Comparison of ENCODE assay signal across 13 cellular contexts in the genomic region with DNA sequence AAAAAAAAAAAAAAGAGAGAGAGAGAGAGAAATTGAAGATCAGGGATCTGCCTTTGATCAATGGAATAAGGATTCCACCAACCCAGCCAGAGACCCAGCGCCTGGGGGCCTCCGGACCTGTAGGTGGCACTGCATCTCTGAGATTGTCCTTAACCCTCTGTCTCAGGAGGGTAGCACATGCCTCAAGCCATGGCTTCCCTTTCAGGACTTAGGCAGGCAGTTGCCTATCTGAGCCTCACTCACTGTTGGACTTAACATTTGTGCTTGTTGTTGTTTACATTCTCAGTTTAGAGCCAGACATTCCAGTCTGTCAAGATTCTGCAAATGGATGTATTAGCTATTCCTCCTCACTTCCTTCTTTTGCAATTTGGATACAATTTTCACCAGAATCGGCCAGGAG. TPM values are rescaled to one million over a fixed set of nuclear protein-coding genes. Genes with fewer than 3 reads are reported as not detected.
DNase-seq lines count a peak whose midpoint lies in the region; ATAC-seq and TF ChIP-seq lines count a peak whose summit lies in the region.
"Had no signal": no experiment of that assay in that cellular context is flagged by ENCODE, and none has a peak within 500 bp of the region (broad histone marks: within the 10 kb centered on the region; RNA-seq: fewer than 3 reads in every experiment).

No MANE protein-coding gene starts in this region.

- H3K4me1 Mint-ChIP-seq in activated CD4-positive, alpha-beta T cell treated with anti-CD3 and anti-CD28 coated beads, Interleukin-2, amount 10 ng/mL, durations not matched to agents 24 days and 14 days, result peaks cover 4% of the 10 kb centered on the region
- peaks cover 10% of the 10 kb centered on the region for H3K4me1 Mint-ChIP-seq in WTC11

- ATAC-seq in WTC11 (peak; percentile 91), HG03045 (IDR thresholded peaks at IDR 0.05; ENCODE audit: unreplicated experiment) (no peak), HG02884 (IDR thresholded peaks at IDR 0.05; ENCODE audit: unreplicated experiment) (no peak)

- peaks cover 4% of the 10 kb centered on the region for H3K27me3 ChIP-seq in HL-60 (ENCODE audit: insufficient read depth, poor library complexity, severe bottlenecking)

- CTCF ChIA-PET in WTC11 (lab: Charles Lee), result interaction anchor here (1.4 to 5.5 kb wide), 3 partner anchors 10 to 139 kb away, joined by 5 to 32 read pairs (median 9); no protein-coding TSS in a partner anchor

- H3K4me3 Mint-ChIP-seq in activated CD4-positive, alpha-beta T cell treated with anti-CD3 and anti-CD28 coated beads, Interleukin-2, amount 10 ng/mL, durations not matched to agents 24 days and 14 days, result no peak overlapping the region
- H3K4me3 Mint-ChIP-seq in WTC11, result no peak overlapping the region
- H3K4me3 Mint-ChIP-seq: CD4-positive, alpha-beta T cell had no signal

- no peak overlapping the region for H3K27ac ChIP-seq in HL-60 (replicated peaks)

- H3K9me3 Mint-ChIP-seq in activated CD4-positive, alpha-beta T cell treated with anti-CD3 and anti-CD28 coated beads, Interleukin-2, amount 10 ng/mL, durations not matched to agents 24 days and 14 days, result no peaks in the 10 kb centered on the region
- H3K9me3 Mint-ChIP-seq in WTC11, result peaks cover 12% of the 10 kb centered on the region
- H3K9me3 Mint-ChIP-seq: CD4-positive, alpha-beta T cell had no signal

- DNase-seq in activated CD4-positive, alpha-beta T cell treated with anti-CD3 and anti-CD28 coated beads, Interleukin-2, amount 10 ng/mL, durations not matched to agents 24 days and 14 days, result peak; percentile 56
- DNase-seq in activated CD4-positive, alpha-beta T cell treated with anti-CD3 and anti-CD28 coated beads for 1 hour, result no peak
- DNase-seq in HL-60 (ENCODE audit: low read depth in 1 of 2, low spot score in 1 of 2) (peak in 1 of 2 experiments; percentile 22), WTC11 (ENCODE audit: low spot score) (peak; percentile 68), retinal pigment epithelial cell (ENCODE audit: low read depth) (no peak), activated T-cell treated with anti-CD3 and anti-CD28 coated beads for 4 hours (no peak)
- DNase-seq: CD4-positive, alpha-beta T cell; cortex of kidney; NCI-H187 treated with DMSO at 0.1 percent for 48 hours had no signal

- TF ChIP-seq CTCF in HL-60 (IDR thresholded peaks at IDR 0.05; ENCODE audit: insufficient read depth, low read length) (peak; percentile 3), WTC11 (IDR thresholded peaks at IDR 0.05) (no peak), retinal pigment epithelial cell (conservative IDR thresholded peaks at IDR 0.05; ENCODE audit: low read depth, low read length) (peak; percentile 14)

- H3K27me3 Mint-ChIP-seq in activated CD4-positive, alpha-beta T cell treated with anti-CD3 and anti-CD28 coated beads, Interleukin-2, amount 10 ng/mL, durations not matched to agents 24 days and 14 days, result peaks cover 22% of the 10 kb centered on the region
- peaks cover 23% of the 10 kb centered on the region for H3K27me3 Mint-ChIP-seq in WTC11 (ENCODE audit: low read depth)

- H3K27ac Mint-ChIP-seq in activated CD4-positive, alpha-beta T cell treated with anti-CD3 and anti-CD28 coated beads, Interleukin-2, amount 10 ng/mL, durations not matched to agents 24 days and 14 days, result no peak overlapping the region
- no peak overlapping the region for H3K27ac Mint-ChIP-seq in WTC11
- H3K27ac Mint-ChIP-seq: CD4-positive, alpha-beta T cell had no signal

- intact Hi-C loops in activated CD4-positive, alpha-beta T cell treated with anti-CD3 and anti-CD28 coated beads, Interleukin-2, amount 10 ng/mL, durations not matched to agents 24 days and 14 days (cut with micrococcal nuclease), result no loop called here

- POLR2A ChIA-PET in WTC11 (lab: Charles Lee), result no interaction called here

- no peak overlapping the region for H3K4me3 ChIP-seq in HL-60 (replicated peaks; ENCODE audit: insufficient read depth, low read length)
- H3K4me3 ChIP-seq in retinal pigment epithelial cell (ENCODE audit: low read length), result no peak overlapping the region
- H3K4me3 ChIP-seq: HAP-1, lung had no signal

- no peaks in the 10 kb centered on the region for H3K36me3 Mint-ChIP-seq in activated CD4-positive, alpha-beta T cell treated with anti-CD3 and anti-CD28 coated beads, Interleukin-2, amount 10 ng/mL, durations not matched to agents 24 days and 14 days (ENCODE audit: low read depth)
- H3K36me3 Mint-ChIP-seq in WTC11, result no peaks in the 10 kb centered on the region

TF ChIP-seq in WTC11, 78 proteins besides CTCF, POLR2A, EP300 and RAD21:
- TF ChIP-seq, protein P1, sequence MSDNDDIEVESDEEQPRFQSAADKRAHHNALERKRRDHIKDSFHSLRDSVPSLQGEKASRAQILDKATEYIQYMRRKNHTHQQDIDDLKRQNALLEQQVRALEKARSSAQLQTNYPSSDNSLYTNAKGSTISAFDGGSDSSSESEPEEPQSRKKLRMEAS (CRISPR knock-in tag; IDR thresholded peaks at IDR 0.05), result peak; percentile 55; the same call in 1 of the 2 replicates
- no peak for TF ChIP-seq ZNF121 (CRISPR knock-in tag; IDR thresholded peaks at IDR 0.05)
- TF ChIP-seq GABPB1 (CRISPR knock-in tag; IDR thresholded peaks at IDR 0.05), result no peak
- no peak for TF ChIP-seq KAT7 (CRISPR knock-in tag; IDR thresholded peaks at IDR 0.05; ENCODE audit: borderline replicate concordance)
- TF ChIP-seq, protein P2, sequence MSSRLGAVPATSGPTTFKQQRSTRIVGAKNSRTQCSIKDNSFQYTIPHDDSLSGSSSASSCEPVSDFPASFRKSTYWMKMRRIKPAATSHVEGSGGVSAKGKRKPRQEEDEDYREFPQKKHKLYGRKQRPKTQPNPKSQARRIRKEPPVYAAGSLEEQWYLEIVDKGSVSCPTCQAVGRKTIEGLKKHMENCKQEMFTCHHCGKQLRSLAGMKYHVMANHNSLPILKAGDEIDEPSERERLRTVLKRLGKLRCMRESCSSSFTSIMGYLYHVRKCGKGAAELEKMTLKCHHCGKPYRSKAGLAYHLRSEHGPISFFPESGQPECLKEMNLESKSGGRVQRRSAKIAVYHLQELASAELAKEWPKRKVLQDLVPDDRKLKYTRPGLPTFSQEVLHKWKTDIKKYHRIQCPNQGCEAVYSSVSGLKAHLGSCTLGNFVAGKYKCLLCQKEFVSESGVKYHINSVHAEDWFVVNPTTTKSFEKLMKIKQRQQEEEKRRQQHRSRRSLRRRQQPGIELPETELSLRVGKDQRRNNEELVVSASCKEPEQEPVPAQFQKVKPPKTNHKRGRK (CRISPR knock-in tag; IDR thresholded peaks at IDR 0.05; ENCODE audit: borderline replicate concordance), result no peak

RNA-seq across cellular contexts. Expression of gene SCNN1B, which starts 5.1 kb away (rescaled TPM):
- total RNA-seq in activated CD4-positive, alpha-beta T cell treated with anti-CD3 and anti-CD28 coated beads, Interleukin-2, amount 10 ng/mL, durations not matched to agents 24 days and 14 days, result not detected in 2 replicates
- total RNA-seq in WTC11 (2021), result 3.4 to 4.8 TPM (median 3.6 TPM) in 3 replicates
- total RNA-seq: CD4-positive, alpha-beta T cell had no signal

Comparison
In these comparisons a context has a peak if more than half of its experiments do, and no peak if none do; other contexts are left out.
1. DNase-seq: peak in activated CD4-positive, alpha-beta T cell treated with anti-CD3 and anti-CD28 coated beads, Interleukin-2, amount 10 ng/mL, durations not matched to agents 24 days and 14 days (single experiment) and WTC11 (single experiment); none in activated CD4-positive, alpha-beta T cell treated with anti-CD3 and anti-CD28 coated beads for 1 hour (single experiment), retinal pigment epithelial cell (single experiment) and activated T-cell treated with anti-CD3 and anti-CD28 coated beads for 4 hours (single experiment).